15 cellular contexts compared by ENCODE assay signal in genomic region chr13:41802684-41803554, GRCh38.
DNase-seq lines count a peak whose midpoint lies in the region; ATAC-seq and TF ChIP-seq lines count a peak whose summit lies in the region.
"Had no signal": no experiment of that assay in that cellular context is flagged by ENCODE, and none has a peak within 500 bp of the region (broad histone marks: within the 10 kb centered on the region; RNA-seq: fewer than 3 reads in every experiment).

No MANE protein-coding gene starts in this region.

- H3K27me3 Mint-ChIP-seq in MCF 10A (ENCODE audit: insufficient read depth, unreplicated experiment): no peaks in the 10 kb centered on the region
- no peaks in the 10 kb centered on the region for H3K27me3 Mint-ChIP-seq in activated naive CD8-positive, alpha-beta T cell treated with anti-CD3 and anti-CD28 coated beads for 36 hours
- no peaks in the 10 kb centered on the region for H3K27me3 Mint-ChIP-seq in stimulated activated naive CD8-positive, alpha-beta T cell treated with anti-CD3 and anti-CD28 coated beads, Interleukin-15, amount 100 ng/mL, for 72 hours

- H3K27ac ChIP-seq in breast epithelium: no peak overlapping the region
- H3K27ac ChIP-seq: dorsolateral prefrontal cortex, left lung, WERI-Rb-1 had no signal

- H3K27ac Mint-ChIP-seq in MCF 10A (ENCODE audit: low read depth, unreplicated experiment): peak overlapping the region; percentile 97
- H3K27ac Mint-ChIP-seq in activated naive CD8-positive, alpha-beta T cell treated with anti-CD3 and anti-CD28 coated beads for 36 hours: peak overlapping the region; percentile 38
- H3K27ac Mint-ChIP-seq in stimulated activated naive CD8-positive, alpha-beta T cell treated with anti-CD3 and anti-CD28 coated beads, Interleukin-15, amount 100 ng/mL, for 72 hours: peak overlapping the region in 1 of 2 donors; percentile 58

- peak; percentile 64 for DNase-seq in MCF 10A (ENCODE audit: unreplicated experiment)
- DNase-seq in breast epithelium (ENCODE audit: low spot score in 2 of 2): no peak
- DNase-seq in activated naive CD8-positive, alpha-beta T cell treated with anti-CD3 and anti-CD28 coated beads for 36 hours: peak; percentile 14
- peak; percentile 92 for DNase-seq in iris pigment epithelial cell (ENCODE audit: low read depth)
- DNase-seq in stimulated activated naive CD8-positive, alpha-beta T cell treated with anti-CD3 and anti-CD28 coated beads, Interleukin-15, amount 100 ng/mL, for 72 hours: peak in 1 of 2 donors; percentile 25
- no peak for DNase-seq in NCI-H524 treated with DMSO at 0.1 percent for 48 hours (lab: John Stamatoyannopoulos, UW)
- no peak for DNase-seq in activated CD8-positive, alpha-beta memory T cell treated with anti-CD3 and anti-CD28 coated beads, Interleukin-2, amount 50 U/mL, for 48 hours
- DNase-seq: activated effector memory CD4-positive, alpha-beta T cell treated with anti-CD3 and anti-CD28 coated beads, Interleukin-2, amount 50 U/mL, for 16 hours; C1 segment of cervical spinal cord; dorsolateral prefrontal cortex; GDM1; left lung; Right ventricle myocardium superior; WERI-Rb-1 had no signal

- intact Hi-C loops in MCF 10A (cut with micrococcal nuclease) (no loop called here), breast epithelium (cut with DNase I; ENCODE audit: low total_unique reads) (no loop called here)

- peaks cover 14% of the 10 kb centered on the region for H3K36me3 Mint-ChIP-seq in MCF 10A (ENCODE audit: insufficient read depth, unreplicated experiment)
- peaks cover 63% of the 10 kb centered on the region for H3K36me3 Mint-ChIP-seq in activated naive CD8-positive, alpha-beta T cell treated with anti-CD3 and anti-CD28 coated beads for 36 hours

- no peak for TF ChIP-seq POLR2A in breast epithelium (IDR thresholded peaks at IDR 0.05)

- peaks cover 32% of the 10 kb centered on the region for H3K9me3 Mint-ChIP-seq in MCF 10A (ENCODE audit: unreplicated experiment)
- H3K9me3 Mint-ChIP-seq in activated naive CD8-positive, alpha-beta T cell treated with anti-CD3 and anti-CD28 coated beads for 36 hours: peaks cover 14% of the 10 kb centered on the region
- peaks cover 21 to 25% of the 10 kb centered on the region in 2 donors for H3K9me3 Mint-ChIP-seq in stimulated activated naive CD8-positive, alpha-beta T cell treated with anti-CD3 and anti-CD28 coated beads, Interleukin-15, amount 100 ng/mL, for 72 hours

- no peaks in the 10 kb centered on the region for H3K27me3 ChIP-seq in breast epithelium
- H3K27me3 ChIP-seq: dorsolateral prefrontal cortex, left lung had no signal

- no peaks in the 10 kb centered on the region for H3K36me3 ChIP-seq in breast epithelium
- H3K36me3 ChIP-seq: WERI-Rb-1 had no signal

- BruUV-seq in MCF 10A (replicated peaks; lab: Mats Ljungman, UMichigan): no TSS peak

- H3K9me3 ChIP-seq in breast epithelium: no peaks in the 10 kb centered on the region

- H3K4me3 ChIP-seq in breast epithelium: no peak overlapping the region
- H3K4me3 ChIP-seq: dorsolateral prefrontal cortex, left lung had no signal

- peaks cover 9% of the 10 kb centered on the region for H3K4me1 Mint-ChIP-seq in MCF 10A (ENCODE audit: insufficient read depth, unreplicated experiment)
- H3K4me1 Mint-ChIP-seq in activated naive CD8-positive, alpha-beta T cell treated with anti-CD3 and anti-CD28 coated beads for 36 hours: peaks cover 11% of the 10 kb centered on the region
- H3K4me1 Mint-ChIP-seq in stimulated activated naive CD8-positive, alpha-beta T cell treated with anti-CD3 and anti-CD28 coated beads, Interleukin-15, amount 100 ng/mL, for 72 hours: peaks cover 18% of the 10 kb centered on the region

- POLR2A ChIA-PET in MCF 10A (lab: Yijun Ruan, JAX): interaction anchor here (0.7 to 0.9 kb wide), 3 partner anchors 19 to 783 kb away, joined by 3 to 4 read pairs (median 3); no protein-coding TSS in a partner anchor

- no peaks in the 10 kb centered on the region for H3K4me1 ChIP-seq in breast epithelium
- H3K4me1 ChIP-seq: left lung had no signal

- H3K4me3 Mint-ChIP-seq in MCF 10A (ENCODE audit: unreplicated experiment): no peak overlapping the region
- H3K4me3 Mint-ChIP-seq in activated naive CD8-positive, alpha-beta T cell treated with anti-CD3 and anti-CD28 coated beads for 36 hours: no peak overlapping the region
- H3K4me3 Mint-ChIP-seq in stimulated activated naive CD8-positive, alpha-beta T cell treated with anti-CD3 and anti-CD28 coated beads, Interleukin-15, amount 100 ng/mL, for 72 hours: no peak overlapping the region

- TF ChIP-seq CTCF in MCF 10A (IDR thresholded peaks at IDR 0.05; ENCODE audit: unreplicated experiment) (no peak), breast epithelium (IDR thresholded peaks at IDR 0.05) (no peak)

- peak; percentile 26 for ATAC-seq in stimulated activated naive CD8-positive, alpha-beta T cell treated with anti-CD3 and anti-CD28 coated beads, Interleukin-15, amount 100 ng/mL, for 72 hours
- no peak for ATAC-seq in GM21528 (IDR thresholded peaks at IDR 0.05; ENCODE audit: low FRiP score, unreplicated experiment)
- ATAC-seq: left lung had no signal

- CTCF ChIA-PET in MCF 10A (lab: Yijun Ruan, JAX): interaction anchor here (0.8 kb wide), 1 partner anchor 580 kb away, joined by 4 read pairs; no protein-coding TSS in a partner anchor

Comparison
In these comparisons a context has a peak if more than half of its experiments do, and no peak if none do; other contexts are left out.
1. DNase-seq: peak in MCF 10A (single experiment), activated naive CD8-positive, alpha-beta T cell treated with anti-CD3 and anti-CD28 coated beads for 36 hours (single experiment) and iris pigment epithelial cell (single experiment); none in breast epithelium (0 of 2), NCI-H524 treated with DMSO at 0.1 percent for 48 hours (single experiment) and activated CD8-positive, alpha-beta memory T cell treated with anti-CD3 and anti-CD28 coated beads, Interleukin-2, amount 50 U/mL, for 48 hours (single experiment).